In genomic region chr11:118241191-118242098, GRCh38 we compare ENCODE assay signal across 8 cellular contexts. TPM values are rescaled to one million over a fixed set of nuclear protein-coding genes. Genes with fewer than 3 reads are reported as not detected.
DNase-seq lines count a peak whose midpoint lies in the region; ATAC-seq and TF ChIP-seq lines count a peak whose summit lies in the region.

No MANE protein-coding gene starts in this region.

- TF ChIP-seq POLR2A in Peyer's patch (IDR thresholded peaks at IDR 0.05) = no peak
- peak in 1 of 2 donors; percentile 44 for TF ChIP-seq POLR2A in thyroid gland (IDR thresholded peaks at IDR 0.05)

- H3K27me3 ChIP-seq in Peyer's patch (no peaks in the 10 kb centered on the region), liver (ENCODE audit: control insufficient read depth in 4 of 4, insufficient read depth in 4 of 4, low read length in 3 of 4) (no peaks in the 10 kb centered on the region), thyroid gland (no peaks in the 10 kb centered on the region), MG63 (no peaks in the 10 kb centered on the region)

- peak overlapping the region; percentile 99 for H3K27ac Mint-ChIP-seq in activated naive CD8-positive, alpha-beta T cell treated with anti-CD3 and anti-CD28 coated beads for 36 hours

- peaks cover 59% of the 10 kb centered on the region for H3K36me3 Mint-ChIP-seq in activated naive CD8-positive, alpha-beta T cell treated with anti-CD3 and anti-CD28 coated beads for 36 hours

- H3K9me3 Mint-ChIP-seq in activated naive CD8-positive, alpha-beta T cell treated with anti-CD3 and anti-CD28 coated beads for 36 hours = peaks cover 10% of the 10 kb centered on the region

- peak; percentile 10 to 26 for TF ChIP-seq RAD21 in liver (IDR thresholded peaks at IDR 0.05)

- peak overlapping the region in 2 of 4 donors; percentile 13 to 15 for H3K4me3 ChIP-seq in Peyer's patch
- no peak overlapping the region for H3K4me3 ChIP-seq in liver (ENCODE audit: low read depth in 1 of 3, low read length in 3 of 3)
- no peak overlapping the region for H3K4me3 ChIP-seq in thyroid gland (replicated peaks in 1 of 3)
- H3K4me3 ChIP-seq in MG63 = no peak overlapping the region

- TF ChIP-seq CTCF in Peyer's patch (IDR thresholded peaks at IDR 0.05) (peak in 2 of 6 experiments; percentile 2 to 12), liver (IDR thresholded peaks at IDR 0.05; ENCODE audit: low read depth, low read length, missing input control) (no peak), thyroid gland (IDR thresholded peaks at IDR 0.05) (no peak)

- H3K4me3 Mint-ChIP-seq in activated naive CD8-positive, alpha-beta T cell treated with anti-CD3 and anti-CD28 coated beads for 36 hours = peak overlapping the region; percentile 87

- H3K27me3 Mint-ChIP-seq in activated naive CD8-positive, alpha-beta T cell treated with anti-CD3 and anti-CD28 coated beads for 36 hours = no peaks in the 10 kb centered on the region

- H3K4me1 ChIP-seq in Peyer's patch = peaks cover 0 to 19% (median 3%) of the 10 kb centered on the region in 4 donors
- H3K4me1 ChIP-seq in liver (ENCODE audit: control insufficient read depth in 4 of 4, insufficient read depth in 4 of 4, low read length in 3 of 4) = peaks cover 3 to 33% (median 15%) of the 10 kb centered on the region in 4 donors
- H3K4me1 ChIP-seq in thyroid gland = peaks cover 24 to 56% of the 10 kb centered on the region in 2 donors

- ATAC-seq in GM18517 (IDR thresholded peaks at IDR 0.05; ENCODE audit: unreplicated experiment) = peak; percentile 94
- ATAC-seq in HG02943 (IDR thresholded peaks at IDR 0.05; ENCODE audit: low read depth, unreplicated experiment) = peak; percentile 71

- H3K4me1 Mint-ChIP-seq in activated naive CD8-positive, alpha-beta T cell treated with anti-CD3 and anti-CD28 coated beads for 36 hours = peaks cover 81% of the 10 kb centered on the region

- H3K9me3 ChIP-seq in Peyer's patch (no peaks in the 10 kb centered on the region), liver (ENCODE audit: control insufficient read depth in 4 of 4, low read length in 3 of 4) (no peaks in the 10 kb centered on the region), thyroid gland (no peaks in the 10 kb centered on the region), MG63 (no peaks in the 10 kb centered on the region)

- H3K36me3 ChIP-seq in Peyer's patch (no peaks in the 10 kb centered on the region), liver (ENCODE audit: control insufficient read depth in 4 of 4, insufficient read depth in 3 of 4, low read depth in 1 of 4, low read length in 3 of 4) (no peaks in the 10 kb centered on the region), thyroid gland (no peaks in the 10 kb centered on the region), MG63 (no peaks in the 10 kb centered on the region)

- intact Hi-C loops in thyroid gland (cut with DNase I) = no loop called here

- H3K9ac ChIP-seq in liver (ENCODE audit: low read depth in 1 of 2, low read length in 2 of 2) = no peak overlapping the region

- H3K27ac ChIP-seq in Peyer's patch = peak overlapping the region; percentile 64 to 84 (median 68)
- H3K27ac ChIP-seq in liver (ENCODE audit: low read depth in 1 of 2, low read length in 2 of 2) = peak overlapping the region; percentile 21 to 26
- H3K27ac ChIP-seq in thyroid gland = peak overlapping the region; percentile 88 to 97 (median 94)

- DNase-seq in Peyer's patch = peak in 1 of 3 donors; percentile 76
- peak; percentile 73 for DNase-seq in activated naive CD8-positive, alpha-beta T cell treated with anti-CD3 and anti-CD28 coated beads for 36 hours
- peak; percentile 73 to 74 for DNase-seq in thyroid gland
- no peak for DNase-seq in MG63
- DNase-seq in NCI-H2171 treated with DMSO at 0.1 percent for 48 hours (lab: John Stamatoyannopoulos, UW) = no peak

- WGBS in liver = 59% methylated on average over 9 of the region's 9 CpGs
- 44 to 45% methylated on average over 9 of the region's 9 CpGs for WGBS in thyroid gland, 2 donors

TF ChIP-seq in liver, 16 proteins besides CTCF, POLR2A, EP300 and RAD21:
- TF ChIP-seq FOXA1 (IDR thresholded peaks at IDR 0.05) (peak; percentile 53), YY1 (IDR thresholded peaks at IDR 0.05) (no peak), HNF4G (IDR thresholded peaks at IDR 0.05) (no peak), ATF3 (IDR thresholded peaks at IDR 0.05) (peak; percentile 82), RXRA (IDR thresholded peaks at IDR 0.05) (peak in 1 of 2 donors; percentile 77), HNF4A (conservative IDR thresholded peaks at IDR 0.05) (peak in 1 of 2 donors; percentile 66), REST (IDR thresholded peaks at IDR 0.05) (no peak), SP1 (IDR thresholded peaks at IDR 0.05) (no peak), JUND (IDR thresholded peaks at IDR 0.05) (peak; percentile 97 to 100), TAF1 (conservative IDR thresholded peaks at IDR 0.05) (no peak), NR2F2 (IDR thresholded peaks at IDR 0.05) (no peak), FOXA2 (IDR thresholded peaks at IDR 0.05) (peak; percentile 42), GABPA (IDR thresholded peaks at IDR 0.05 in 1 of 2, conservative IDR thresholded peaks at IDR 0.05 in 1 of 2) (no peak), EGR1 (IDR thresholded peaks at IDR 0.05; ENCODE audit: low read depth in 2 of 2) (peak in 1 of 2 donors; percentile 95)
- TF ChIP-seq, protein P1, sequence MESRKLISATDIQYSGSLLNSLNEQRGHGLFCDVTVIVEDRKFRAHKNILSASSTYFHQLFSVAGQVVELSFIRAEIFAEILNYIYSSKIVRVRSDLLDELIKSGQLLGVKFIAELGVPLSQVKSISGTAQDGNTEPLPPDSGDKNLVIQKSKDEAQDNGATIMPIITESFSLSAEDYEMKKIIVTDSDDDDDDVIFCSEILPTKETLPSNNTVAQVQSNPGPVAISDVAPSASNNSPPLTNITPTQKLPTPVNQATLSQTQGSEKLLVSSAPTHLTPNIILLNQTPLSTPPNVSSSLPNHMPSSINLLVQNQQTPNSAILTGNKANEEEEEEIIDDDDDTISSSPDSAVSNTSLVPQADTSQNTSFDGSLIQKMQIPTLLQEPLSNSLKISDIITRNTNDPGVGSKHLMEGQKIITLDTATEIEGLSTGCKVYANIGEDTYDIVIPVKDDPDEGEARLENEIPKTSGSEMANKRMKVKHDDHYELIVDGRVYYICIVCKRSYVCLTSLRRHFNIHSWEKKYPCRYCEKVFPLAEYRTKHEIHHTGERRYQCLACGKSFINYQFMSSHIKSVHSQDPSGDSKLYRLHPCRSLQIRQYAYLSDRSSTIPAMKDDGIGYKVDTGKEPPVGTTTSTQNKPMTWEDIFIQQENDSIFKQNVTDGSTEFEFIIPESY (IDR thresholded peaks at IDR 0.05) = no peak
- TF ChIP-seq, protein P2, sequence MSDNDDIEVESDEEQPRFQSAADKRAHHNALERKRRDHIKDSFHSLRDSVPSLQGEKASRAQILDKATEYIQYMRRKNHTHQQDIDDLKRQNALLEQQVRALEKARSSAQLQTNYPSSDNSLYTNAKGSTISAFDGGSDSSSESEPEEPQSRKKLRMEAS (IDR thresholded peaks at IDR 0.05) = peak; percentile 6
TF ChIP-seq in liver: peak in this region for 8.

RNA-seq across cellular contexts. Expression of gene MPZL3, which starts 10.7 kb away (rescaled TPM):
- total RNA-seq in Peyer's patch (10 to 100 TPM in 1 of 4 donors, 1 to 10 TPM in 2, under 1 TPM in 1; 0.83 to 15.4 (median 7.8) TPM), liver (1 to 10 TPM; 4.1 to 6.9 TPM), thyroid gland (10 to 100 TPM in 3 of 4 donors, 1 to 10 TPM in 1; 6.9 to 15.3 (median 12.3) TPM)
- 10 to 100 TPM; 49.1 to 50.7 TPM for total RNA-seq in activated naive CD8-positive, alpha-beta T cell treated with anti-CD3 and anti-CD28 coated beads for 36 hours
- polyA plus RNA-seq in liver = 1 to 10 TPM; 2.5 to 2.9 TPM
- total RNA-seq in MG63 (2014; rRNA removed; shearing (Covaris generic); ENCODE audit: low replicate concordance) = 1.3 and 1.6 TPM in 2 replicates

RNA-seq across cellular contexts. Expression of gene JAML, which starts 16.6 kb away (rescaled TPM):
- total RNA-seq in Peyer's patch (10 to 100 TPM in 3 of 4 donors, 1 to 10 TPM in 1; 7.5 to 83.3 (median 14.4) TPM), liver (10 to 100 TPM in 1 of 2 donors, 1 to 10 TPM in 1; 9.6 to 13.5 TPM), thyroid gland (1 to 10 TPM; 2.2 to 3.1 (median 2.6) TPM)
- 100 to 1,000 TPM; 148 to 150 TPM for total RNA-seq in activated naive CD8-positive, alpha-beta T cell treated with anti-CD3 and anti-CD28 coated beads for 36 hours
- polyA plus RNA-seq in liver = 1 to 10 TPM; 2.2 to 3.4 TPM
- not detected in 2 replicates for total RNA-seq in MG63 (2014; rRNA removed; shearing (Covaris generic); ENCODE audit: low replicate concordance)

RNA-seq across cellular contexts. Expression of gene MPZL2, which starts 22.7 kb away (rescaled TPM):
- total RNA-seq in Peyer's patch (10 to 100 TPM; 21.0 to 32.4 (median 22.3) TPM), liver (10 to 100 TPM; 14.4 to 17.2 TPM), thyroid gland (10 to 100 TPM; 40.3 to 92.7 (median 76.1) TPM)
- 10 to 100 TPM; 18.8 to 20.1 TPM for total RNA-seq in activated naive CD8-positive, alpha-beta T cell treated with anti-CD3 and anti-CD28 coated beads for 36 hours
- polyA plus RNA-seq in liver = 1 to 10 TPM; 8.4 to 9.3 TPM
- total RNA-seq in MG63 (2014; rRNA removed; shearing (Covaris generic); ENCODE audit: low replicate concordance) = not detected in 2 replicates

Comparison
In these comparisons a context has a peak if more than half of its experiments do, and no peak if none do; other contexts are left out.
1. DNase-seq: peak in activated naive CD8-positive, alpha-beta T cell treated with anti-CD3 and anti-CD28 coated beads for 36 hours (single experiment) and thyroid gland (2 of 2); none in MG63 (single experiment) and NCI-H2171 treated with DMSO at 0.1 percent for 48 hours (single experiment).
2. H3K27ac ChIP-seq: peak in every context shown above with its lines; median percentile 94 in thyroid gland; 68 in Peyer's patch; 24 in liver.
3. RNA of gene MPZL2, which starts 22.7 kb away (total RNA-seq): 40.3 to 92.7 TPM in thyroid gland, 21.0 to 32.4 TPM in Peyer's patch, 18.8 to 20.1 TPM in activated naive CD8-positive, alpha-beta T cell treated with anti-CD3 and anti-CD28 coated beads for 36 hours and 14.4 to 17.2 TPM in liver; not detected in MG63; every median in the first group is over 10 times any median in the second.